8 cellular contexts compared by ENCODE assay signal in genomic region chr7:50578065-50578464, GRCh38. TPM values are rescaled to one million over a fixed set of nuclear protein-coding genes. Genes with fewer than 3 reads are reported as not detected.
"Had no signal": no experiment of that assay in that cellular context is flagged by ENCODE, and none has a peak within 500 bp of the region (broad histone marks: within the 10 kb centered on the region; RNA-seq: fewer than 3 reads in every experiment).

No MANE protein-coding gene starts in this region.

RNA-seq across cellular contexts. Expression of gene DDC, which starts 12.9 kb away (rescaled TPM):
- total RNA-seq: LHCN-M2, OCI-LY7, PC-9, Right ventricle myocardium inferior, RPMI7951, SJCRH30, SK-MEL-5, T-cell had no signal
